ENCODE assay signal across 8 cellular contexts in genomic region chr15:76190767-76191538, GRCh38.
DNase-seq lines count a peak whose midpoint lies in the region; ATAC-seq, FAIRE-seq and TF ChIP-seq lines count a peak whose summit lies in the region.

No MANE protein-coding gene starts in this region.

- TF ChIP-seq POLR2A in H54 (IDR thresholded peaks at IDR 0.05; ENCODE audit: low read depth, low read length) (no peak), prostate gland (IDR thresholded peaks at IDR 0.05) (no peak)

- H3K9me3 Mint-ChIP-seq in activated naive CD4-positive, alpha-beta T cell treated with anti-CD3 and anti-CD28 coated beads, Interleukin-2, amount 50 U/mL, for 24 hours, result no peaks in the 10 kb centered on the region

- no peaks in the 10 kb centered on the region for H3K79me2 ChIP-seq in MM.1S (ENCODE audit: low read length)

- H3K4me1 Mint-ChIP-seq in activated naive CD4-positive, alpha-beta T cell treated with anti-CD3 and anti-CD28 coated beads, Interleukin-2, amount 50 U/mL, for 24 hours, result peaks cover 13% of the 10 kb centered on the region

- H3K27me3 ChIP-seq in MM.1S (replicated peaks; ENCODE audit: insufficient read depth, low read length), result no peaks in the 10 kb centered on the region
- H3K27me3 ChIP-seq in prostate gland (replicated peaks; ENCODE audit: insufficient read depth), result no peaks in the 10 kb centered on the region

- no peaks in the 10 kb centered on the region for H3K9me3 ChIP-seq in MM.1S (replicated peaks; ENCODE audit: insufficient read depth, low read length)
- H3K9me3 ChIP-seq in prostate gland, result no peaks in the 10 kb centered on the region

- peak; percentile 90 for DNase-seq in ELF-1 (ENCODE audit: low read depth, low spot score)
- DNase-seq in H54 (ENCODE audit: insufficient read length, low spot score), result peak; percentile 85
- peak; percentile 79 for DNase-seq in MM.1S
- DNase-seq in SKM-1 treated with dmso at 0.1 percent for 144 hours (lab: John Stamatoyannopoulos, UW; ENCODE audit: unreplicated experiment), result peak; percentile 75
- DNase-seq in Right ventricle myocardium inferior (ENCODE audit: missing footprints), result peak; percentile 89
- DNase-seq in prostate gland (ENCODE audit: low spot score), result peak; percentile 88
- peak; percentile 83 for DNase-seq in ureter (ENCODE audit: low spot score)

- H3K4me1 ChIP-seq in MM.1S (ENCODE audit: low read length) (peaks cover 6% of the 10 kb centered on the region; the same call in 1 of the 2 replicates), prostate gland (replicated peaks) (no peaks in the 10 kb centered on the region)

- WGBS in prostate gland, result 12% methylated on average over 32 of the region's 32 CpGs

- H3K9me2 ChIP-seq in MM.1S (replicated peaks; ENCODE audit: insufficient read depth, low read length), result no peaks in the 10 kb centered on the region

- peak; percentile 90 for ATAC-seq in Right ventricle myocardium inferior

- 0 out of 2 replicates have a peak overlapping the region, but pooled peaks have one; percentile 2 for H3K4me3 ChIP-seq in MM.1S (ENCODE audit: low read length)
- H3K4me3 ChIP-seq in prostate gland, result peak overlapping the region; percentile 14

- H3K27ac Mint-ChIP-seq in activated naive CD4-positive, alpha-beta T cell treated with anti-CD3 and anti-CD28 coated beads, Interleukin-2, amount 50 U/mL, for 24 hours, result no peak overlapping the region

- H3K27ac ChIP-seq in MM.1S (ENCODE audit: low read length) (no peak overlapping the region), prostate gland (no peak overlapping the region)

- peak overlapping the region; percentile 28; the same call in 1 of the 2 replicates for H3K9ac ChIP-seq in MM.1S (ENCODE audit: low read length)

- no peaks in the 10 kb centered on the region for H3K36me3 ChIP-seq in MM.1S (replicated peaks; ENCODE audit: insufficient read depth, low read length)
- H3K36me3 ChIP-seq in prostate gland, result no peaks in the 10 kb centered on the region

- H3K4me3 Mint-ChIP-seq in activated naive CD4-positive, alpha-beta T cell treated with anti-CD3 and anti-CD28 coated beads, Interleukin-2, amount 50 U/mL, for 24 hours, result peak overlapping the region; percentile 49

- H3K27me3 Mint-ChIP-seq in activated naive CD4-positive, alpha-beta T cell treated with anti-CD3 and anti-CD28 coated beads, Interleukin-2, amount 50 U/mL, for 24 hours, result peaks cover 24% of the 10 kb centered on the region

- no peaks in the 10 kb centered on the region for H3F3A ChIP-seq in MM.1S (ENCODE audit: insufficient read depth, low read length)

- H4K20me1 ChIP-seq in MM.1S (ENCODE audit: insufficient read depth, low read length), result no peaks in the 10 kb centered on the region

- no peaks in the 10 kb centered on the region for H3K36me3 Mint-ChIP-seq in activated naive CD4-positive, alpha-beta T cell treated with anti-CD3 and anti-CD28 coated beads, Interleukin-2, amount 50 U/mL, for 24 hours

- peak overlapping the region; percentile 63 for H2AFZ ChIP-seq in MM.1S (ENCODE audit: low read length)

- peak; percentile 91 for TF ChIP-seq CTCF in MM.1S (IDR thresholded peaks at IDR 0.05; ENCODE audit: low read length)
- TF ChIP-seq CTCF in prostate gland (IDR thresholded peaks at IDR 0.05), result peak; percentile 46 to 94 (median 86)

- peak overlapping the region; percentile 56 for H3K4me2 ChIP-seq in MM.1S (ENCODE audit: low read depth, low read length)

- intact Hi-C loops in Right ventricle myocardium inferior (cut with DNase I) (loop anchor here (2.0 to 10.0 kb wide), 3 partner anchors 96 to 674 kb away; no protein-coding TSS in a partner anchor), prostate gland (cut with DNase I) (loop anchor here (5.0 to 10.0 kb wide), 2 partner anchors 124 to 651 kb away; partner anchors contain the start of gene ETFA)

- FAIRE-seq in H54 (lab: Jason Lieb, UNC), result no peak
